21 cellular contexts compared by ENCODE assay signal in genomic region chr4:56026596-56026995, GRCh38.
DNase-seq lines count a peak whose midpoint lies in the region; ATAC-seq, FAIRE-seq and TF ChIP-seq lines count a peak whose summit lies in the region.
"Had no signal": no experiment of that assay in that cellular context is flagged by ENCODE, and none has a peak within 500 bp of the region (broad histone marks: within the 10 kb centered on the region; RNA-seq: fewer than 3 reads in every experiment).

No MANE protein-coding gene starts in this region.

- no peak for TF ChIP-seq CTCF in fibroblast of the aortic adventitia (IDR thresholded peaks at IDR 0.05; ENCODE audit: insufficient read depth, low read length)
- no peak for TF ChIP-seq CTCF in GM10248 (IDR thresholded peaks at IDR 0.05; ENCODE audit: control extremely low read depth, extremely low read depth, low read depth, missing control alignments)

- H3K4me3 ChIP-seq in fibroblast of the aortic adventitia (ENCODE audit: low read depth, low read length) = no peak overlapping the region
- H3K4me3 ChIP-seq: K562, SJCRH30 had no signal

- no peak for ATAC-seq in GM18867 (IDR thresholded peaks at IDR 0.05; ENCODE audit: unreplicated experiment)
- ATAC-seq: effector memory CD8-positive, alpha-beta T cell; K562; stimulated activated naive CD8-positive, alpha-beta T cell treated with anti-CD3 and anti-CD28 coated beads, Interleukin-15, Interleukin-2, amounts not matched to agents 100 U/mL and 50 U/mL, for 24 hours had no signal

- no peak for TF ChIP-seq POLR2A in H54 (IDR thresholded peaks at IDR 0.05; ENCODE audit: low read depth, low read length)

- CTCF ChIA-PET in GM10248 (lab: Yijun Ruan, JAX) = no interaction called here

- peak; percentile 82 for FAIRE-seq in H54 (lab: Jason Lieb, UNC)
- FAIRE-seq: frontal cortex had no signal

- DNase-seq in A172 (ENCODE audit: low spot score) (peak; percentile 57), H54 (ENCODE audit: insufficient read length, low spot score) (no peak), SW480 (ENCODE audit: low spot score) (peak; percentile 64), fibroblast of the aortic adventitia (ENCODE audit: low read depth) (peak; percentile 25), GM10248 (ENCODE audit: extremely low spot score) (no peak), ureter (ENCODE audit: low spot score) (no peak), HuH-7 (ENCODE audit: low spot score) (no peak)
- DNase-seq: activated effector memory CD4-positive, alpha-beta T cell treated with Interleukin-2 at 50 U/mL for 16 hours; amygdala; cerebellar nuclear complex; DMS153; effector memory CD8-positive, alpha-beta T cell; GOT3; NCI-H1930; NCI-H446 treated with DMSO at 0.1 percent for 48 hours; SJCRH30; stimulated activated naive CD8-positive, alpha-beta T cell treated with anti-CD3 and anti-CD28 coated beads, Interleukin-15, Interleukin-2, amounts not matched to agents 100 U/mL and 50 U/mL, for 24 hours; trophoblast cell had no signal

- POLR2A ChIA-PET in GM10248 (lab: Yijun Ruan, JAX) = no interaction called here

Comparison
In these comparisons a context has a peak if more than half of its experiments do, and no peak if none do; other contexts are left out.
1. DNase-seq: peak in A172 (single experiment), SW480 (single experiment) and fibroblast of the aortic adventitia (single experiment); none in H54 (single experiment), GM10248 (single experiment), ureter (single experiment) and HuH-7 (single experiment).